In genomic region chr15:77069521-77070121, GRCh38 we compare ENCODE assay signal across 8 cellular contexts. TPM values are rescaled to one million over a fixed set of nuclear protein-coding genes. Genes with fewer than 3 reads are reported as not detected.
DNase-seq lines count a peak whose midpoint lies in the region; ATAC-seq and TF ChIP-seq lines count a peak whose summit lies in the region.

No MANE protein-coding gene starts in this region.

- peaks cover 40% of the 10 kb centered on the region for H3K4me1 ChIP-seq in Caco-2

- H3K27me3 Mint-ChIP-seq in Caco-2 (ENCODE audit: insufficient read depth, unreplicated experiment): no peaks in the 10 kb centered on the region
- no peaks in the 10 kb centered on the region for H3K27me3 Mint-ChIP-seq in central memory CD8-positive, alpha-beta T cell

- peak overlapping the region; percentile 82 for H3K4me3 Mint-ChIP-seq in Caco-2 (ENCODE audit: unreplicated experiment)
- H3K4me3 Mint-ChIP-seq in central memory CD8-positive, alpha-beta T cell: peak overlapping the region; percentile 75

- TSS peak; percentile 29 for BruUV-seq in Caco-2 (replicated peaks; lab: Mats Ljungman, UMichigan)

- ATAC-seq in central memory CD8-positive, alpha-beta T cell (replicated peaks; ENCODE audit: extremely low read depth, poor library complexity, severe bottlenecking): no peak
- ATAC-seq in GM18870 (IDR thresholded peaks at IDR 0.05; ENCODE audit: unreplicated experiment) (no peak), HG02759 (IDR thresholded peaks at IDR 0.05; ENCODE audit: unreplicated experiment) (no peak)

- H3K9me3 Mint-ChIP-seq in Caco-2 (ENCODE audit: unreplicated experiment): no peaks in the 10 kb centered on the region
- no peaks in the 10 kb centered on the region for H3K9me3 Mint-ChIP-seq in central memory CD8-positive, alpha-beta T cell

- intact Hi-C loops in Caco-2 (cut with micrococcal nuclease; ENCODE audit: unreplicated experiment): no loop called here

- no peak for TF ChIP-seq CTCF in Caco-2 (IDR thresholded peaks at IDR 0.05; ENCODE audit: insufficient read depth in 1 of 2, low read depth in 1 of 2, low read length in 1 of 2, severe bottlenecking in 1 of 2, unreplicated experiment in 1 of 2)

- H3K27ac Mint-ChIP-seq in Caco-2 (ENCODE audit: unreplicated experiment): peak overlapping the region; percentile 45
- H3K27ac Mint-ChIP-seq in central memory CD8-positive, alpha-beta T cell (ENCODE audit: low read depth): peak overlapping the region; percentile 22

- POLR2A ChIA-PET in Caco-2 (lab: Charles Lee): no interaction called here

- peaks cover 17% of the 10 kb centered on the region for H3K36me3 Mint-ChIP-seq in Caco-2 (ENCODE audit: insufficient read depth, unreplicated experiment)
- H3K36me3 Mint-ChIP-seq in central memory CD8-positive, alpha-beta T cell (ENCODE audit: insufficient read depth): peaks cover 7% of the 10 kb centered on the region

- H3K9me3 ChIP-seq in Caco-2: no peaks in the 10 kb centered on the region

- peak overlapping the region; percentile 64 for H3K4me3 ChIP-seq in Caco-2 (ENCODE audit: low read depth, low read length)

- CTCF ChIA-PET in Caco-2 (lab: Charles Lee): interaction anchor here (0.6 kb wide), 1 partner anchor 139 kb away, joined by 3 read pairs; no protein-coding TSS in a partner anchor

- H3K36me3 ChIP-seq in Caco-2 (ENCODE audit: control insufficient read depth, insufficient read depth, low read length): no peaks in the 10 kb centered on the region; the same call in 1 of the 2 replicates

- DNase-seq in Caco-2 (peak in 1 of 2 experiments; percentile 17), LoVo (ENCODE audit: low spot score) (peak; percentile 77), mucosa of gallbladder (ENCODE audit: low spot score) (peak; percentile 53), T-helper 9 cell (no peak), DMS153 treated with DMSO at 0.1 percent for 48 hours (lab: John Stamatoyannopoulos, UW; ENCODE audit: unreplicated experiment) (no peak)
- no peak for DNase-seq in central memory CD8-positive, alpha-beta T cell (ENCODE audit: low spot score in 2 of 2)

- peaks cover 48% of the 10 kb centered on the region for H3K4me1 Mint-ChIP-seq in Caco-2 (ENCODE audit: low read depth, unreplicated experiment)
- peaks cover 36% of the 10 kb centered on the region for H3K4me1 Mint-ChIP-seq in central memory CD8-positive, alpha-beta T cell

- H3K27me3 ChIP-seq in Caco-2 (replicated peaks; ENCODE audit: control insufficient read depth, insufficient read depth, low read length): no peaks in the 10 kb centered on the region

RNA-seq across cellular contexts. Expression of gene TSPAN3, which starts 1.3 kb away (rescaled TPM):
- total RNA-seq in Caco-2 (2022) (224 and 237 TPM in 2 replicates), mucosa of gallbladder (430 TPM)

Comparison
In these comparisons a context has a peak if more than half of its experiments do, and no peak if none do; other contexts are left out.
1. DNase-seq: peak in LoVo (single experiment) and mucosa of gallbladder (single experiment); none in central memory CD8-positive, alpha-beta T cell (0 of 2), T-helper 9 cell (single experiment) and DMS153 treated with DMSO at 0.1 percent for 48 hours (single experiment).